13 cellular contexts compared by ENCODE assay signal in the genomic region with DNA sequence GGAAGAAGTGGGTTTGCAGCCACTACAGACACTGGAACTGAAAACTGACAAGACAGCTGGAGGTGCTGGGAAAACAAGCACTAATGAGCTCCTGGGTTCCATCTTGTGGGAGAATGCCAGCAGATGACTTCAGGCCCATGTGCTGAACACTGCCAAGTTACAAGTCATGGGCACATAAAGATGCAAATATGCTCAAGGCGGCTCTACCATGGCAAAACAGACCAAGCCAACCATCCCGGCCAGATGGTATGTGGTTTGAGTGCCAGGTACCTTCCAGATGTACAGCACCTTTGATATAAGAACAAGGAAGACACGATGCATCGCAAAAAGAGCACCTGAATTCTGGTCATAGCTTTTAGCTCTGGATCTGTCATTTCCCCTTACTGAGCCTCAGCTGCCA. TPM values are rescaled to one million over a fixed set of nuclear protein-coding genes. Genes with fewer than 3 reads are reported as not detected.
A peak's percentile ranks its signal among the peaks of the same experiment; 100 is the strongest.
DNase-seq lines count a peak whose midpoint lies in the region; ATAC-seq and TF ChIP-seq lines count a peak whose summit lies in the region.
"Had no signal": no experiment of that assay in that cellular context is flagged by ENCODE, and none has a peak within 500 bp of the region (broad histone marks: within the 10 kb centered on the region; RNA-seq: fewer than 3 reads in every experiment).

No MANE protein-coding gene starts in this region.

- H3K23ac ChIP-seq in neuronal stem cell (ENCODE audit: low read depth, low read length, poor library complexity), result no peak overlapping the region

- H2BK15ac ChIP-seq in neuronal stem cell (ENCODE audit: low read length), result no peak overlapping the region

- no peak overlapping the region for H3K4me3 ChIP-seq in SK-N-SH (ENCODE audit: low read depth in 2 of 2, low read length in 1 of 2)
- H3K4me3 ChIP-seq in neuronal stem cell (ENCODE audit: low read length in 2 of 2), result no peak overlapping the region
- H3K4me3 ChIP-seq: cardiac muscle cell, esophagus squamous epithelium had no signal

- no peaks in the 10 kb centered on the region for H3K9me2 ChIP-seq in SK-N-SH

- H3K36me3 Mint-ChIP-seq in T-cell, result peaks cover 59% of the 10 kb centered on the region
- peaks cover 0 to 5% of the 10 kb centered on the region in 2 donors for H3K36me3 Mint-ChIP-seq in naive B cell
- no peaks in the 10 kb centered on the region for H3K36me3 Mint-ChIP-seq in progenitor cell of endocrine pancreas (ENCODE audit: insufficient read depth)

- no peak overlapping the region for H2AK5ac ChIP-seq in neuronal stem cell (ENCODE audit: low read depth, low read length)

- TF ChIP-seq EP300 in SK-N-SH (IDR thresholded peaks at IDR 0.05; ENCODE audit: borderline replicate concordance in 1 of 2, low read depth in 1 of 2, low read length in 1 of 2), result no peak

- no peaks in the 10 kb centered on the region for H3K9me3 Mint-ChIP-seq in T-cell
- no peaks in the 10 kb centered on the region for H3K9me3 Mint-ChIP-seq in naive B cell
- H3K9me3 Mint-ChIP-seq in progenitor cell of endocrine pancreas (ENCODE audit: low read depth), result no peaks in the 10 kb centered on the region
- H3K9me3 Mint-ChIP-seq: nephron progenitor cell had no signal

- no peak for ATAC-seq in SK-N-SH treated with all-trans-retinoic acid at 6 μM for 48 hours
- ATAC-seq in T-cell (replicated peaks in 1 of 4), result no peak
- ATAC-seq in naive B cell (ENCODE audit: low read depth in 2 of 2), result peak; percentile 63
- ATAC-seq in HG02763 (IDR thresholded peaks at IDR 0.05; ENCODE audit: unreplicated experiment), result no peak

- no peak overlapping the region for H2BK12ac ChIP-seq in neuronal stem cell (ENCODE audit: low read length)

- H3K18ac ChIP-seq in neuronal stem cell (ENCODE audit: low read length), result no peak overlapping the region

- H3K14ac ChIP-seq in neuronal stem cell (ENCODE audit: low read length), result no peak overlapping the region

- TF ChIP-seq CTCF in SK-N-SH (IDR thresholded peaks at IDR 0.05) (no peak), progenitor cell of endocrine pancreas (IDR thresholded peaks at IDR 0.05; ENCODE audit: unreplicated experiment) (no peak)

- H3K4me1 ChIP-seq in SK-N-SH (ENCODE audit: control insufficient read depth in 1 of 2, insufficient read depth in 2 of 2, low read depth in 1 of 2, low read length in 1 of 2) (peaks cover 7 to 33% of the 10 kb centered on the region in 2 experiments), neuronal stem cell (ENCODE audit: control insufficient read depth in 2 of 2, insufficient read depth in 1 of 2, low read depth in 1 of 2, low read length in 2 of 2) (peaks cover 0 to 6% of the 10 kb centered on the region in 2 donors)

- H3F3A ChIP-seq in SK-N-SH (replicated peaks; ENCODE audit: insufficient read depth), result no peaks in the 10 kb centered on the region

- peak overlapping the region; percentile 98 for H3K27ac Mint-ChIP-seq in T-cell
- peak overlapping the region; percentile 26 to 89 (median 61) for H3K27ac Mint-ChIP-seq in naive B cell
- no peak overlapping the region for H3K27ac Mint-ChIP-seq in progenitor cell of endocrine pancreas
- H3K27ac Mint-ChIP-seq: nephron progenitor cell had no signal

- H2BK5ac ChIP-seq in neuronal stem cell (ENCODE audit: low read length), result no peak overlapping the region

- no peak overlapping the region for H3K4ac ChIP-seq in neuronal stem cell (ENCODE audit: low read length)

- H3K9me3 ChIP-seq in SK-N-SH (no peaks in the 10 kb centered on the region), neuronal stem cell (replicated peaks in 1 of 2; ENCODE audit: control insufficient read depth in 2 of 2, insufficient read depth in 1 of 2, low read depth in 1 of 2, low read length in 2 of 2) (no peaks in the 10 kb centered on the region)
- H3K9me3 ChIP-seq: esophagus squamous epithelium had no signal

- H4K91ac ChIP-seq in neuronal stem cell (ENCODE audit: low read depth, low read length, poor library complexity), result no peak overlapping the region

- H4K8ac ChIP-seq in neuronal stem cell (ENCODE audit: low read depth, low read length), result no peak overlapping the region

- TF ChIP-seq RAD21 in SK-N-SH (IDR thresholded peaks at IDR 0.05; ENCODE audit: low read length), result no peak

- H3K4me2 ChIP-seq in SK-N-SH (no peak overlapping the region), neuronal stem cell (ENCODE audit: insufficient read depth, low read length, poor library complexity, severe bottlenecking) (no peak overlapping the region)

- H3K4me1 Mint-ChIP-seq in T-cell (peaks cover 83 to 93% (median 89%) of the 10 kb centered on the region in 3 donors), naive B cell (peaks cover 41 to 46% (median 45%) of the 10 kb centered on the region in 3 donors), progenitor cell of endocrine pancreas (ENCODE audit: low read depth) (peaks cover 15% of the 10 kb centered on the region)

- no peaks in the 10 kb centered on the region for H4K20me1 ChIP-seq in SK-N-SH (ENCODE audit: insufficient read depth)

- DNase-seq in SK-N-SH (no peak), M059J (ENCODE audit: low read depth) (peak; percentile 53), T-cell (no peak), naive B cell (peak; percentile 34), progenitor cell of endocrine pancreas (ENCODE audit: low spot score, unreplicated experiment) (no peak), neuronal stem cell (ENCODE audit: low spot score) (no peak)
- DNase-seq: esophagus squamous epithelium, NCI-H226 had no signal

- H3K27me3 ChIP-seq in SK-N-SH (ENCODE audit: insufficient read depth) (no peaks in the 10 kb centered on the region), neuronal stem cell (ENCODE audit: control insufficient read depth in 3 of 3, insufficient read depth in 3 of 3, low read depth in 1 of 3, low read length in 3 of 3) (no peaks in the 10 kb centered on the region)
- H3K27me3 ChIP-seq: esophagus squamous epithelium had no signal

- H3K79me1 ChIP-seq in neuronal stem cell (ENCODE audit: low read depth, low read length), result no peaks in the 10 kb centered on the region

- no peak overlapping the region for H2BK120ac ChIP-seq in neuronal stem cell (ENCODE audit: low read depth, low read length)

- POLR2A ChIA-PET in SK-N-SH (lab: Yijun Ruan, JAX), result no interaction called here
- POLR2A ChIA-PET in T-cell (lab: Charles Lee), result interaction anchor here in 1 of 2 donors (1.0 kb wide), 1 partner anchor 12 kb away, joined by 3 read pairs; no protein-coding TSS in a partner anchor

- CTCF ChIA-PET in SK-N-SH (lab: Yijun Ruan, JAX) (interaction anchor here (0.5 to 5.0 kb wide), 40 partner anchors 9 to 649 kb away, joined by 3 to 42 read pairs (median 4); a partner anchor contains a TSS), T-cell (lab: Charles Lee) (interaction anchor here in 1 of 2 donors (0.5 to 1.2 kb wide), 3 partner anchors 12 to 58 kb away, joined by 3 to 7 read pairs (median 3); no protein-coding TSS in a partner anchor)

- H3K4me3 Mint-ChIP-seq in T-cell (peak overlapping the region in 1 of 3 donors; percentile 75), naive B cell (peak overlapping the region in 4 of 8 donors; percentile 4 to 76 (median 46)), progenitor cell of endocrine pancreas (ENCODE audit: low read depth) (no peak overlapping the region)
- H3K4me3 Mint-ChIP-seq: nephron progenitor cell had no signal

- H3K9ac ChIP-seq in SK-N-SH (no peak overlapping the region), neuronal stem cell (ENCODE audit: low read depth, low read length, poor library complexity) (no peak overlapping the region)

- H3K27ac ChIP-seq in SK-N-SH (ENCODE audit: low read depth in 2 of 2, low read length in 1 of 2), result no peak overlapping the region
- no peak overlapping the region for H3K27ac ChIP-seq in neuronal stem cell (replicated peaks; ENCODE audit: low read length)
- H3K27ac ChIP-seq: cardiac muscle cell, esophagus squamous epithelium had no signal

- WGBS in SK-N-SH (ENCODE audit: low lambda C conversion rate), result 64% methylated on average over 4 of the region's 4 CpGs
- no CpG with 5 or more reads among the region's 4 CpGs for WGBS in neuronal stem cell (ENCODE audit: extremely low coverage in 2 of 2, insufficient read length in 2 of 2, insufficient replicate concordance in 1 of 2), 2 donors

- no peaks in the 10 kb centered on the region for H3K79me2 ChIP-seq in SK-N-SH (ENCODE audit: insufficient read depth)

- no peaks in the 10 kb centered on the region for H3K27me3 Mint-ChIP-seq in T-cell
- no peaks in the 10 kb centered on the region for H3K27me3 Mint-ChIP-seq in naive B cell
- H3K27me3 Mint-ChIP-seq in progenitor cell of endocrine pancreas, result peaks cover 9% of the 10 kb centered on the region

- H2AFZ ChIP-seq in SK-N-SH (ENCODE audit: low read depth) (no peak overlapping the region), neuronal stem cell (ENCODE audit: low read length) (no peak overlapping the region)

- no peaks in the 10 kb centered on the region for H3K36me3 ChIP-seq in SK-N-SH (replicated peaks in 1 of 2; ENCODE audit: control insufficient read depth in 1 of 2, insufficient read depth in 2 of 2, low read length in 1 of 2)
- H3K36me3 ChIP-seq in neuronal stem cell (replicated peaks in 1 of 2; ENCODE audit: control insufficient read depth in 2 of 2, insufficient read depth in 2 of 2, low read length in 2 of 2), result no peaks in the 10 kb centered on the region
- H3K36me3 ChIP-seq: cardiac muscle cell, esophagus squamous epithelium had no signal

TF ChIP-seq in SK-N-SH, 30 proteins besides CTCF, POLR2A, EP300 and RAD21 (continues in another document):
- TF ChIP-seq, protein P1, sequence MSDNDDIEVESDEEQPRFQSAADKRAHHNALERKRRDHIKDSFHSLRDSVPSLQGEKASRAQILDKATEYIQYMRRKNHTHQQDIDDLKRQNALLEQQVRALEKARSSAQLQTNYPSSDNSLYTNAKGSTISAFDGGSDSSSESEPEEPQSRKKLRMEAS (IDR thresholded peaks at IDR 0.05; ENCODE audit: low read depth), result 0 out of 2 replicates have a peak, but pooled peaks have one; percentile 20

TF ChIP-seq in SK-N-SH treated with all-trans-retinoic acid at 6 μM for 48 hours, 23 proteins besides CTCF, POLR2A, EP300 and RAD21 (continues in another document):
- no peak for TF ChIP-seq OSR1 (CRISPR knock-in tag; IDR thresholded peaks at IDR 0.05)
- TF ChIP-seq TCF4 (CRISPR knock-in tag; IDR thresholded peaks at IDR 0.05; ENCODE audit: borderline replicate concordance), result no peak

RNA-seq across cellular contexts. Expression of a gene that starts 19.9 kb away (rescaled TPM):
- polyA plus RNA-seq in SK-N-SH (2012; rRNA removed), result not detected in 2 replicates
- polyA plus RNA-seq in SK-N-SH (2012; cell fraction: cytosol; rRNA removed), result not detected in 2 replicates
- polyA plus RNA-seq in SK-N-SH (2012; cell fraction: nucleus; rRNA removed), result not detected in 2 replicates
- total RNA-seq in M059J (2014; rRNA removed; shearing (Covaris generic)), result not detected in 2 replicates
- 100 to 1,000 TPM in 1 of 5 donors, 10 to 100 TPM in 4; 42.9 to 102 (median 63.4) TPM for total RNA-seq in T-cell
- polyA plus RNA-seq in naive B cell (ENCODE audit: low read depth in 6 of 6), result 1 to 10 TPM in 5 of 6 donors, under 1 TPM in 1; 0.42 to 9.5 (median 7.0) TPM
- total RNA-seq in progenitor cell of endocrine pancreas, result not detected in 2 replicates
- not detected for polyA plus RNA-seq in neuronal stem cell (2013, experiment 1 of 2)
- polyA plus RNA-seq in neuronal stem cell (2013, experiment 2 of 2), result not detected
- total RNA-seq: cardiac muscle cell had no signal
- polyA plus RNA-seq: AG04450, cardiac muscle cell had no signal

Comparison
In these comparisons a context has a peak if more than half of its experiments do, and no peak if none do; other contexts are left out.
1. DNase-seq: peak in M059J (single experiment) and naive B cell (single experiment); none in SK-N-SH (single experiment), T-cell (0 of 34), progenitor cell of endocrine pancreas (single experiment) and neuronal stem cell (single experiment).
2. ATAC-seq: peak in naive B cell (2 of 2); none in SK-N-SH treated with all-trans-retinoic acid at 6 μM for 48 hours (single experiment), T-cell (0 of 4) and HG02763 (single experiment).
3. RNA of a gene that starts 19.9 kb away (total RNA-seq): 42.9 to 102 TPM in T-cell; not detected in M059J and not detected in progenitor cell of endocrine pancreas; every median in the first group is over 10 times any median in the second.